Comparison of ENCODE assay signal across 8 cellular contexts in the genomic region with DNA sequence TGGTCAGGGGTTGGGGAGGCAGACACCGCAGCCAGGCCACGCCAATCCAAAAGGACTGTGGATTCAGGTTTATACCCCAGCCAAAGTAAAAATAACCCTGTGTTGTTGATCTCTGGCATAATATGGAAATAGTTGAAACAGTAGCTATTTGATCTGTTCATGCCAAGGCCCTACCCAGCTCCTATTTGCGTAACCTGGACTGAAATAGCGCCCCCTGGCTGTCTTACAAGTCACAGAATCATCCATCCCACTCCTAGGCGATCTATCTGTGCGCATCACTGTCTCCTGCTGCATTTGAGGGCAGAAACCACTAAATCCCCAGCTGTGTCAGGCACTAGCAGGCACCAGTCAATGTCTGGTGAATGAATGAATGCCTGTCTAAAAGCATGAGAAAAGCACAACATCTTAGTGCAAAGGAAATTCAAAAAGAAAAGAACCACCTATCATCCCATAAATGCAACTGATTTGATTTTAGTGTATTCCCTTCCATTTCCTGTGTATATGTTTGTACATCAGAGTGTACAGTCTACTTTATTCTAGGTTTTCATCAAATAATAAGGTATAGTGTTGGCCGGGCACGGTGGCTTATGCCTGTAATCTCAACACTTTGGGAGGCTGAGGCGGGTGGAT.
DNase-seq lines count a peak whose midpoint lies in the region; ATAC-seq, FAIRE-seq and TF ChIP-seq lines count a peak whose summit lies in the region.

No MANE protein-coding gene starts in this region.

- H3K9me3 Mint-ChIP-seq in activated T-helper 17 cell treated with anti-CD3 and anti-CD28 coated beads, Interleukin-2, amount 50 U/mL, for 72 hours: no peaks in the 10 kb centered on the region
- H3K9me3 Mint-ChIP-seq in osteocyte (ENCODE audit: unreplicated experiment): no peaks in the 10 kb centered on the region

- no peak overlapping the region for H3K27ac ChIP-seq in vagina

- peak; percentile 56 for ATAC-seq in GM19035 (IDR thresholded peaks at IDR 0.05; ENCODE audit: unreplicated experiment)
- peak; percentile 77 for ATAC-seq in activated T-helper 17 cell treated with anti-CD3 and anti-CD28 coated beads, Interleukin-2, amount 50 U/mL, for 72 hours (replicated peaks)
- ATAC-seq in GM21423 (IDR thresholded peaks at IDR 0.05; ENCODE audit: unreplicated experiment): no peak

- no peaks in the 10 kb centered on the region for H3K36me3 ChIP-seq in NT2/D1 (ENCODE audit: insufficient read depth, insufficient read length, low read length)
- no peaks in the 10 kb centered on the region for H3K36me3 ChIP-seq in vagina

- H3K27ac Mint-ChIP-seq in activated T-helper 17 cell treated with anti-CD3 and anti-CD28 coated beads, Interleukin-2, amount 50 U/mL, for 72 hours: no peak overlapping the region
- no peak overlapping the region for H3K27ac Mint-ChIP-seq in osteocyte (ENCODE audit: unreplicated experiment)

- no peaks in the 10 kb centered on the region for H3K27me3 Mint-ChIP-seq in activated T-helper 17 cell treated with anti-CD3 and anti-CD28 coated beads, Interleukin-2, amount 50 U/mL, for 72 hours
- no peaks in the 10 kb centered on the region for H3K27me3 Mint-ChIP-seq in osteocyte (ENCODE audit: unreplicated experiment)

- no peaks in the 10 kb centered on the region for H3K36me3 Mint-ChIP-seq in activated T-helper 17 cell treated with anti-CD3 and anti-CD28 coated beads, Interleukin-2, amount 50 U/mL, for 72 hours (ENCODE audit: low read depth)
- H3K36me3 Mint-ChIP-seq in osteocyte (ENCODE audit: unreplicated experiment): no peaks in the 10 kb centered on the region

- H3K4me1 Mint-ChIP-seq in activated T-helper 17 cell treated with anti-CD3 and anti-CD28 coated beads, Interleukin-2, amount 50 U/mL, for 72 hours: no peaks in the 10 kb centered on the region
- H3K4me1 Mint-ChIP-seq in osteocyte (ENCODE audit: unreplicated experiment): peaks cover 31% of the 10 kb centered on the region

- H3K4me3 ChIP-seq in NT2/D1 (ENCODE audit: insufficient read length, low read depth) (no peak overlapping the region), vagina (no peak overlapping the region)

- TF ChIP-seq CTCF in osteocyte (IDR thresholded peaks at IDR 0.05) (peak; percentile 57), vagina (IDR thresholded peaks at IDR 0.05) (peak; percentile 20 to 48 (median 37))

- H3K4me1 ChIP-seq in NT2/D1 (ENCODE audit: insufficient read depth, insufficient read length) (peaks cover 8% of the 10 kb centered on the region), vagina (peaks cover 16% of the 10 kb centered on the region)

- TF ChIP-seq POLR2A in vagina (IDR thresholded peaks at IDR 0.05): no peak

- peak; percentile 43 for DNase-seq in AG08396 (ENCODE audit: low spot score)
- peak; percentile 56 for DNase-seq in NT2/D1 (ENCODE audit: low read depth, low spot score)
- DNase-seq in frontal cortex (ENCODE audit: low spot score in 2 of 2): peak; percentile 56 to 63
- no peak for DNase-seq in osteocyte (ENCODE audit: extremely low spot score, unreplicated experiment)
- DNase-seq in vagina (ENCODE audit: extremely low spot score in 2 of 2): no peak

- FAIRE-seq in frontal cortex (lab: Jason Lieb, UNC): no peak

- no peaks in the 10 kb centered on the region for H3K9me3 ChIP-seq in NT2/D1 (ENCODE audit: insufficient read depth, low read length)
- H3K9me3 ChIP-seq in vagina: no peaks in the 10 kb centered on the region

- no peak overlapping the region for H3K4me3 Mint-ChIP-seq in activated T-helper 17 cell treated with anti-CD3 and anti-CD28 coated beads, Interleukin-2, amount 50 U/mL, for 72 hours
- H3K4me3 Mint-ChIP-seq in osteocyte (ENCODE audit: unreplicated experiment): no peak overlapping the region

- H3K9ac ChIP-seq in NT2/D1 (ENCODE audit: insufficient read length, low read depth): no peak overlapping the region

- H3K27me3 ChIP-seq in NT2/D1 (ENCODE audit: insufficient read depth, insufficient read length) (no peaks in the 10 kb centered on the region), vagina (no peaks in the 10 kb centered on the region)

- intact Hi-C loops in vagina (cut with DNase I): no loop called here

Comparison
In these comparisons a context has a peak if more than half of its experiments do, and no peak if none do; other contexts are left out.
1. DNase-seq: peak in AG08396 (single experiment), NT2/D1 (single experiment) and frontal cortex (2 of 2); none in osteocyte (single experiment) and vagina (0 of 2).